Comparison of ENCODE assay signal across 8 cellular contexts in the genomic region with DNA sequence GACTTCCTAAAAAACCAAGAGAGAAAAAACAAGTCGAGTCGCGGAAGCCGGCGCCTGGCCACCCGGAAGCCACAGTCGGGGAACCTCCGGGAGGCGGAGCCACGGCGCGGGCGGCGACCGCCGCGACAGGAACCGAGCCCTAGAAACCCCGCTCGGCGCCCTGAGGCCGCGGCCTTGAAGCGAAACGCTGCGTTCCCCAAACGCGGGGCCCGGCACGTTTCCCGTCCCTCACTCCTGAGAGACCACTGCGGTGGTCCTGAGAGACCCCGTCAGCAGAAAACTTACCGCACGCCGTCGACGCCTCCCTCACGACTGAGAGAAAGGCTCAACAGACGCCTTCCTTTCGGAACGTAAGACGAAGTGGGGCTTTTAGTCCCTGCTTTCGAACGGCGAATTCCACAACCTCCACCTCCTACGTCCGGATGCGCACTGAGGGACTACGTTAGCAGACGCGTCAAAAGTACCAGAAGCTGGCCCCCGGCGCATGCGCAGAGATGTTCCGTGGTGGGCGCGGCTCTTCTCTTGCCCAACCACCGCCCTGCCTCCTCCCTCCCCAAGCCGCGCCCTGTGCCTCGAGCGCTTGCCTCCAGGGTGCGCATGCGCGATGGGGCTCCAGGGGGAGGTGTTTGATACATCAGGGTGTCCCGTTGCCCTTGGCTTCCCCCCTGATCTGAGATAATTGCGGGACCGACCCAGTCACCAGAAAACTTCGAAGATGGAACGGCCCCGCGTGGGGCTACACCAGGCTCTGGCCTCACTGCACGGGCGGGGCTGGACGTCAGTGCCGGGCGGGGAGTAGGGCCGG. TPM values are rescaled to one million over a fixed set of nuclear protein-coding genes. Genes with fewer than 3 reads are reported as not detected.
DNase-seq lines count a peak whose midpoint lies in the region; ATAC-seq and FAIRE-seq lines count a peak whose summit lies in the region.

A gene with protein sequence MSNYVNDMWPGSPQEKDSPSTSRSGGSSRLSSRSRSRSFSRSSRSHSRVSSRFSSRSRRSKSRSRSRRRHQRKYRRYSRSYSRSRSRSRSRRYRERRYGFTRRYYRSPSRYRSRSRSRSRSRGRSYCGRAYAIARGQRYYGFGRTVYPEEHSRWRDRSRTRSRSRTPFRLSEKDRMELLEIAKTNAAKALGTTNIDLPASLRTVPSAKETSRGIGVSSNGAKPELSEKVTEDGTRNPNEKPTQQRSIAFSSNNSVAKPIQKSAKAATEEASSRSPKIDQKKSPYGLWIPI (minus strand): TSS at position 431 of the 805 bp plus-strand sequence. CDS start 491 bp downstream, outside the sequence.

- H3K4me2 ChIP-seq in mesendoderm (ENCODE audit: low read length): peak within 1 kb of the TSS; percentile 82

- H3K4me3 Mint-ChIP-seq in activated CD8-positive, alpha-beta memory T cell treated with anti-CD3 and anti-CD28 coated beads, Interleukin-2, amount 10 ng/mL, durations not matched to agents 7 days and 5 days: peak within 1 kb of the TSS; percentile 99

- ATAC-seq in GM21360 (IDR thresholded peaks at IDR 0.05; ENCODE audit: unreplicated experiment): peak; percentile 83
- peak; percentile 91 for ATAC-seq in activated CD8-positive, alpha-beta memory T cell treated with anti-CD3 and anti-CD28 coated beads, Interleukin-2, amount 10 ng/mL, durations not matched to agents 7 days and 5 days

- CTCF ChIA-PET in activated CD8-positive, alpha-beta memory T cell treated with anti-CD3 and anti-CD28 coated beads, Interleukin-2, amount 10 ng/mL, durations not matched to agents 7 days and 5 days (lab: Charles Lee): interaction anchor here (0.8 to 2.0 kb wide), 2 partner anchors 7 to 879 kb away, joined by 3 to 6 read pairs; no protein-coding TSS in a partner anchor

- H3K4ac ChIP-seq in mesendoderm (ENCODE audit: low read depth, low read length): peak within 1 kb of the TSS; percentile 77

- H3K9me3 ChIP-seq in endocrine pancreas (ENCODE audit: control insufficient read depth, low read length): no peaks in the 10 kb centered on the region

- peaks cover 13% of the 10 kb centered on the region for H3K79me2 ChIP-seq in mesendoderm (ENCODE audit: control insufficient read depth, insufficient read depth, low read length)

- no peak within 1 kb of the TSS for H4K8ac ChIP-seq in mesendoderm (ENCODE audit: low read depth, low read length)

- no peak within 1 kb of the TSS for H2AK5ac ChIP-seq in mesendoderm (ENCODE audit: low read length)

- H3K18ac ChIP-seq in mesendoderm (ENCODE audit: low read length): peak within 1 kb of the TSS; percentile 77

- FAIRE-seq in HTR-8/SVneo (lab: Jason Lieb, UNC): peak; percentile 74

- no CpG with 5 or more reads among the region's 79 CpGs for WGBS in mesendoderm (ENCODE audit: extremely low coverage, insufficient coverage, low lambda C conversion rate)

- H3K56ac ChIP-seq in mesendoderm (ENCODE audit: low read length): peak within 1 kb of the TSS; percentile 89

- H3K4me3 ChIP-seq in endocrine pancreas (ENCODE audit: control insufficient read depth, insufficient read depth, low read length) (peak within 1 kb of the TSS; percentile 89), mesendoderm (ENCODE audit: low read length) (peak within 1 kb of the TSS; percentile 41)

- H3K9me3 Mint-ChIP-seq in activated CD8-positive, alpha-beta memory T cell treated with anti-CD3 and anti-CD28 coated beads, Interleukin-2, amount 10 ng/mL, durations not matched to agents 7 days and 5 days (ENCODE audit: low read depth): no peaks in the 10 kb centered on the region

- peaks cover 3% of the 10 kb centered on the region for H3K27me3 Mint-ChIP-seq in activated CD8-positive, alpha-beta memory T cell treated with anti-CD3 and anti-CD28 coated beads, Interleukin-2, amount 10 ng/mL, durations not matched to agents 7 days and 5 days

- H3K79me1 ChIP-seq in mesendoderm (ENCODE audit: low read length): peaks cover 3% of the 10 kb centered on the region

- DNase-seq in COLO668 (lab: John Stamatoyannopoulos, UW; ENCODE audit: unreplicated experiment) (peak; percentile 100), HTR-8/SVneo (ENCODE audit: insufficient read length, low spot score) (peak; percentile 98), NOMO-1 treated with dmso at 0.1 percent for 144 hours (lab: John Stamatoyannopoulos, UW; ENCODE audit: unreplicated experiment) (peak; percentile 93), mesendoderm (peak; percentile 99)
- DNase-seq in activated CD8-positive, alpha-beta memory T cell treated with anti-CD3 and anti-CD28 coated beads, Interleukin-2, amount 10 ng/mL, durations not matched to agents 7 days and 5 days: peak; percentile 100
- DNase-seq in stimulated activated CD8-positive, alpha-beta memory T cell treated with anti-CD3 and anti-CD28 coated beads, Interleukin-15, amount 100 ng/mL, for 1 hour (ENCODE audit: low read depth): peak; percentile 99

- H3K27ac ChIP-seq in mesendoderm (ENCODE audit: low read depth, low read length): peak within 1 kb of the TSS; percentile 87

- no peak within 1 kb of the TSS for H4K5ac ChIP-seq in mesendoderm (ENCODE audit: low read length)

- H2BK15ac ChIP-seq in mesendoderm (replicated peaks; ENCODE audit: low read depth): no peak within 1 kb of the TSS

- H3K27ac Mint-ChIP-seq in activated CD8-positive, alpha-beta memory T cell treated with anti-CD3 and anti-CD28 coated beads, Interleukin-2, amount 10 ng/mL, durations not matched to agents 7 days and 5 days: peak within 1 kb of the TSS; percentile 99

- no peak within 1 kb of the TSS for H2BK120ac ChIP-seq in mesendoderm (ENCODE audit: low read depth, low read length)

- H3K36me3 ChIP-seq in endocrine pancreas (ENCODE audit: control insufficient read depth, insufficient read depth, low read length) (no peaks in the 10 kb centered on the region), mesendoderm (ENCODE audit: control insufficient read depth, insufficient read depth, low read length) (peaks cover 2% of the 10 kb centered on the region)

- peaks cover 46% of the 10 kb centered on the region for H3K4me1 Mint-ChIP-seq in activated CD8-positive, alpha-beta memory T cell treated with anti-CD3 and anti-CD28 coated beads, Interleukin-2, amount 10 ng/mL, durations not matched to agents 7 days and 5 days

- peaks cover 44% of the 10 kb centered on the region for H3K36me3 Mint-ChIP-seq in activated CD8-positive, alpha-beta memory T cell treated with anti-CD3 and anti-CD28 coated beads, Interleukin-2, amount 10 ng/mL, durations not matched to agents 7 days and 5 days

- H3K23ac ChIP-seq in mesendoderm (ENCODE audit: low read length): peak within 1 kb of the TSS; percentile 51

- H3K9ac ChIP-seq in endocrine pancreas (ENCODE audit: control insufficient read depth, insufficient read depth, low read length): peak within 1 kb of the TSS; percentile 100
- H3K9ac ChIP-seq in mesendoderm (ENCODE audit: low read length): peak within 1 kb of the TSS; percentile 85

- H3K4me1 ChIP-seq in endocrine pancreas (ENCODE audit: control insufficient read depth, insufficient read depth, low read length) (peaks cover 16% of the 10 kb centered on the region), mesendoderm (ENCODE audit: control insufficient read depth, low read depth, low read length) (no peaks in the 10 kb centered on the region)

- H3K27me3 ChIP-seq in endocrine pancreas (ENCODE audit: control insufficient read depth, insufficient read depth, low read length) (no peaks in the 10 kb centered on the region), mesendoderm (ENCODE audit: insufficient read depth, low read length, poor library complexity) (no peaks in the 10 kb centered on the region)

- peak within 1 kb of the TSS; percentile 22 for H2BK5ac ChIP-seq in mesendoderm (ENCODE audit: low read length)

RNA-seq across cellular contexts. Expression of the gene that starts here (rescaled TPM):
- total RNA-seq in activated CD8-positive, alpha-beta memory T cell treated with anti-CD3 and anti-CD28 coated beads, Interleukin-2, amount 10 ng/mL, durations not matched to agents 7 days and 5 days: 100 to 1,000 TPM; 160 to 240 TPM
- 13.5 TPM for polyA plus RNA-seq in mesendoderm (2013, experiment 1 of 2)
- polyA plus RNA-seq in mesendoderm (2013, experiment 2 of 2): 12.1 TPM

Comparison
In these comparisons a context has a peak if more than half of its experiments do, and no peak if none do; other contexts are left out.
1. Peak in every context shown above with its lines: DNase-seq, ATAC-seq, H3K4me3 ChIP-seq and H3K27ac ChIP-seq.